In the genomic region with DNA sequence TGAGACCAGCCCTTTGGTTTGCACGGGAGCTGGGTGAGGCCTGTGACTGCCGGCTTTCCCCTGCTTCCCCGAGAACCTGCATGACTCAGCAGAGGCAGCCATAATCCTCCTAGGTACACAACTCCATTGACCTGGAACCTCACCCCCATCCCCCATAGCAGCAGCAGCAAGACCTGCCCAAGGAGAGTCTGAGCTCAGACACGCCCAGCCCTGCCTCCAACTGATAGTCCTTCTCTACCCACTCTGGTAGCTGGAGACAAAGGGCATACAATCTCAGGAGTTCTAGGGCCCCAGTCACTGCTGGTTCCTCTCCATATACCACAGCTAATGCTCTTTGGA, we compare ENCODE assay signal across 21 cellular contexts.
DNase-seq lines count a peak whose midpoint lies in the region; ATAC-seq, FAIRE-seq and TF ChIP-seq lines count a peak whose summit lies in the region.
"Had no signal": no experiment of that assay in that cellular context is flagged by ENCODE, and none has a peak within 500 bp of the region (broad histone marks: within the 10 kb centered on the region; RNA-seq: fewer than 3 reads in every experiment).

No MANE protein-coding gene starts in this region.

- 32% methylated on average over 4 of the region's 4 CpGs for WGBS in GM12878 (ENCODE audit: insufficient coverage, insufficient replicate concordance, low lambda C conversion rate, missing lambda C conversion rate)
- 70% methylated on average over 4 of the region's 4 CpGs; no CpG with 5 or more reads in 1 of the 2 donors for WGBS in transverse colon (ENCODE audit: low coverage in 1 of 2), 2 donors

- CTCF ChIA-PET in GM12878 (lab: Yijun Ruan, JAX), result interaction anchor here (1.3 kb wide), 1 partner anchor 9 kb away, joined by 4 read pairs; no protein-coding TSS in a partner anchor

- POLR2A ChIA-PET in GM12878 (lab: Charles Lee), result no interaction called here

- SMC1A ChIA-PET in GM12878 (lab: Charles Lee; ENCODE audit: uncharacterized antibody, unreplicated experiment), result interaction anchor here (1.1 kb wide), 1 partner anchor 10 kb away, joined by 5 read pairs; no protein-coding TSS in a partner anchor

- no peak for TF ChIP-seq RAD21 in GM12878 (IDR thresholded peaks at IDR 0.05; ENCODE audit: insufficient read depth, low read depth, low read length)

- no peak overlapping the region for H3K27ac ChIP-seq in GM12878 (ENCODE audit: control insufficient read depth, insufficient read depth)
- H3K27ac ChIP-seq in transverse colon, result no peak overlapping the region
- H3K27ac ChIP-seq in tibial artery, result no peak overlapping the region
- H3K27ac ChIP-seq: 22Rv1, adrenal gland, BLaER1, GM23248, thoracic aorta had no signal

- in situ Hi-C loops in GM12878 (cut with MboI) (no loop called here), transverse colon (cut with MboI; ENCODE audit: low pct_ligation_motif_present in 1 of 4, low pct_unique_long_range_greater_than_20kb in 1 of 4, low sequenced_read_pairs in 3 of 4) (no loop called here)

- FAIRE-seq in GM12878 (lab: Jason Lieb, UNC), result no peak

- no peaks in the 10 kb centered on the region for H3K79me2 ChIP-seq in GM12878 (ENCODE audit: control insufficient read depth, insufficient read depth, low read length)

- DNase-seq in NCI-H82 (lab: John Stamatoyannopoulos, UW) (peak; percentile 23), NCI-H82 treated with DMSO at 0.1 percent for 48 hours (lab: John Stamatoyannopoulos, UW; ENCODE audit: unreplicated experiment) (no peak), GM12878 (ENCODE audit: low read depth, low spot score) (no peak), kidney epithelial cell (ENCODE audit: low read depth) (peak; percentile 18), transverse colon (peak; percentile 61), tibial artery (no peak), NCI-H1092 treated with DMSO at 0.1 percent for 48 hours (lab: John Stamatoyannopoulos, UW) (no peak)
- DNase-seq: adrenal gland; effector CD8-positive, alpha-beta T cell; GM23248; Karpas-422; left ventricle myocardium superior; NCI-H1436; NCI-H2227 treated with DMSO at 0.1 percent for 48 hours; NK-92 treated with Interleukin-12 subunit alpha and Interleukin-12 subunit beta, amount 100 ng/mL, for 24 hours; Right ventricle myocardium superior had no signal

- no peak for TF ChIP-seq CTCF in GM12878 (IDR thresholded peaks at IDR 0.05 in 2 of 3, conservative IDR thresholded peaks at IDR 0.05 in 1 of 3; ENCODE audit: control insufficient read depth in 2 of 3, extremely low read depth in 1 of 3, insufficient read depth in 1 of 3, low read depth in 3 of 3, low read length in 3 of 3)
- TF ChIP-seq CTCF in kidney epithelial cell (IDR thresholded peaks at IDR 0.05; ENCODE audit: insufficient read depth, low read length, poor library complexity, severe bottlenecking), result no peak
- no peak for TF ChIP-seq CTCF in transverse colon (IDR thresholded peaks at IDR 0.05)
- TF ChIP-seq CTCF in tibial artery (IDR thresholded peaks at IDR 0.05), result no peak

- H3K4me1 ChIP-seq in GM12878 (ENCODE audit: control insufficient read depth, insufficient read depth, low read length), result no peaks in the 10 kb centered on the region
- peaks cover 0 to 7% (median 3%) of the 10 kb centered on the region in 4 donors for H3K4me1 ChIP-seq in transverse colon
- peaks cover 0 to 7% (median 3%) of the 10 kb centered on the region in 4 donors for H3K4me1 ChIP-seq in tibial artery
- H3K4me1 ChIP-seq: adrenal gland, BLaER1 had no signal

- peak overlapping the region; percentile 8 for H2AFZ ChIP-seq in GM12878 (ENCODE audit: control insufficient read depth, low read depth, low read length)
- H2AFZ ChIP-seq: GM23248 had no signal

- TF ChIP-seq EP300 in GM12878 (IDR thresholded peaks at IDR 0.05; ENCODE audit: borderline replicate concordance in 1 of 2, control insufficient read depth in 1 of 2, low read depth in 2 of 2, low read length in 2 of 2) (no peak), transverse colon (IDR thresholded peaks at IDR 0.05; ENCODE audit: low read depth) (no peak)

- H3K36me3 ChIP-seq in GM12878 (ENCODE audit: control insufficient read depth in 2 of 2, insufficient read depth in 2 of 2, low read length in 1 of 2) (no peaks in the 10 kb centered on the region), kidney epithelial cell (ENCODE audit: control insufficient read depth, insufficient read depth, low read length) (no peaks in the 10 kb centered on the region), transverse colon (no peaks in the 10 kb centered on the region), tibial artery (no peaks in the 10 kb centered on the region)
- H3K36me3 ChIP-seq: adrenal gland, BLaER1, thoracic aorta had no signal

- RAD21 ChIA-PET in GM12878 (lab: Charles Lee; ENCODE audit: unreplicated experiment), result no interaction called here

- no peak overlapping the region for H3K4me3 ChIP-seq in GM12878
- H3K4me3 ChIP-seq in kidney epithelial cell (ENCODE audit: low read depth, low read length), result no peak overlapping the region
- no peak overlapping the region for H3K4me3 ChIP-seq in transverse colon
- H3K4me3 ChIP-seq in tibial artery, result no peak overlapping the region
- H3K4me3 ChIP-seq: adrenal gland, BLaER1, GM23248, thoracic aorta had no signal

- TF ChIP-seq POLR2A in GM12878 (IDR thresholded peaks at IDR 0.05; ENCODE audit: low read depth, low read length), result no peak
- TF ChIP-seq POLR2A in transverse colon (IDR thresholded peaks at IDR 0.05), result no peak

- intact Hi-C loops in GM12878 (cut with micrococcal nuclease; ENCODE audit: unreplicated experiment), result no loop called here
- intact Hi-C loops in transverse colon (cut with DNase I; ENCODE audit: low total_unique reads), result no loop called here
- intact Hi-C loops in tibial artery (cut with DNase I; ENCODE audit: low total_unique reads), result no loop called here

- H3K9me3 ChIP-seq in GM12878 (replicated peaks; ENCODE audit: control insufficient read depth, insufficient read depth, low read length) (no peaks in the 10 kb centered on the region), transverse colon (no peaks in the 10 kb centered on the region), tibial artery (no peaks in the 10 kb centered on the region)
- H3K9me3 ChIP-seq: adrenal gland, BLaER1, thoracic aorta had no signal

- no peak overlapping the region for H3K9ac ChIP-seq in GM12878 (ENCODE audit: control insufficient read depth, insufficient read depth, low read length)
- H3K9ac ChIP-seq: BLaER1, GM23248 had no signal

- no TSS peak for BruUV-seq in GM12878 (replicated peaks; lab: Mats Ljungman, UMichigan)

- ATAC-seq in GM12878, result no peak
- no peak for ATAC-seq in HG03159 (IDR thresholded peaks at IDR 0.05; ENCODE audit: unreplicated experiment)
- ATAC-seq: activated CD4-positive, CD25-positive, alpha-beta regulatory T cell treated with anti-CD3 and anti-CD28 coated beads, Interleukin-2, amount 50 U/mL, for 24 hours; left ventricle myocardium superior had no signal

- no peaks in the 10 kb centered on the region for H4K20me1 ChIP-seq in GM12878 (ENCODE audit: control insufficient read depth, insufficient read depth)
- H4K20me1 ChIP-seq: BLaER1 had no signal

- no peak overlapping the region for H3K4me2 ChIP-seq in GM12878 (ENCODE audit: control insufficient read depth, insufficient read depth)
- H3K4me2 ChIP-seq: BLaER1 had no signal

- no peaks in the 10 kb centered on the region for H3K27me3 ChIP-seq in GM12878 (replicated peaks in 1 of 2; ENCODE audit: control insufficient read depth in 2 of 2, insufficient read depth in 2 of 2, low read length in 1 of 2)
- H3K27me3 ChIP-seq in kidney epithelial cell (ENCODE audit: control insufficient read depth, insufficient read depth, low read length), result no peaks in the 10 kb centered on the region
- H3K27me3 ChIP-seq in transverse colon, result no peaks in the 10 kb centered on the region
- no peaks in the 10 kb centered on the region for H3K27me3 ChIP-seq in tibial artery
- H3K27me3 ChIP-seq: adrenal gland, BLaER1 had no signal

TF ChIP-seq in GM12878, 131 proteins besides CTCF, POLR2A, EP300 and RAD21 (continues in another document):
- TF ChIP-seq, protein P1, sequence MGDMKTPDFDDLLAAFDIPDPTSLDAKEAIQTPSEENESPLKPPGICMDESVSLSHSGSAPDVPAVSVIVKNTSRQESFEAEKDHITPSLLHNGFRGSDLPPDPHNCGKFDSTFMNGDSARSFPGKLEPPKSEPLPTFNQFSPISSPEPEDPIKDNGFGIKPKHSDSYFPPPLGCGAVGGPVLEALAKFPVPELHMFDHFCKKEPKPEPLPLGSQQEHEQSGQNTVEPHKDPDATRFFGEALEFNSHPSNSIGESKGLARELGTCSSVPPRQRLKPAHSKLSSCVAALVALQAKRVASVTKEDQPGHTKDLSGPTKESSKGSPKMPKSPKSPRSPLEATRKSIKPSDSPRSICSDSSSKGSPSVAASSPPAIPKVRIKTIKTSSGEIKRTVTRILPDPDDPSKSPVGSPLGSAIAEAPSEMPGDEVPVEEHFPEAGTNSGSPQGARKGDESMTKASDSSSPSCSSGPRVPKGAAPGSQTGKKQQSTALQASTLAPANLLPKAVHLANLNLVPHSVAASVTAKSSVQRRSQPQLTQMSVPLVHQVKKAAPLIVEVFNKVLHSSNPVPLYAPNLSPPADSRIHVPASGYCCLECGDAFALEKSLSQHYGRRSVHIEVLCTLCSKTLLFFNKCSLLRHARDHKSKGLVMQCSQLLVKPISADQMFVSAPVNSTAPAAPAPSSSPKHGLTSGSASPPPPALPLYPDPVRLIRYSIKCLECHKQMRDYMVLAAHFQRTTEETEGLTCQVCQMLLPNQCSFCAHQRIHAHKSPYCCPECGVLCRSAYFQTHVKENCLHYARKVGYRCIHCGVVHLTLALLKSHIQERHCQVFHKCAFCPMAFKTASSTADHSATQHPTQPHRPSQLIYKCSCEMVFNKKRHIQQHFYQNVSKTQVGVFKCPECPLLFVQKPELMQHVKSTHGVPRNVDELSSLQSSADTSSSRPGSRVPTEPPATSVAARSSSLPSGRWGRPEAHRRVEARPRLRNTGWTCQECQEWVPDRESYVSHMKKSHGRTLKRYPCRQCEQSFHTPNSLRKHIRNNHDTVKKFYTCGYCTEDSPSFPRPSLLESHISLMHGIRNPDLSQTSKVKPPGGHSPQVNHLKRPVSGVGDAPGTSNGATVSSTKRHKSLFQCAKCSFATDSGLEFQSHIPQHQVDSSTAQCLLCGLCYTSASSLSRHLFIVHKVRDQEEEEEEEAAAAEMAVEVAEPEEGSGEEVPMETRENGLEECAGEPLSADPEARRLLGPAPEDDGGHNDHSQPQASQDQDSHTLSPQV (IDR thresholded peaks at IDR 0.05), result no peak
- no peak for TF ChIP-seq RELB (IDR thresholded peaks at IDR 0.05; ENCODE audit: low read depth)

Comparison
In these comparisons a context has a peak if more than half of its experiments do, and no peak if none do; other contexts are left out.
1. DNase-seq: peak in NCI-H82 (single experiment), kidney epithelial cell (single experiment) and transverse colon (single experiment); none in NCI-H82 treated with DMSO at 0.1 percent for 48 hours (single experiment), GM12878 (single experiment), tibial artery (0 of 2) and NCI-H1092 treated with DMSO at 0.1 percent for 48 hours (single experiment).